ENCODE assay signal across 8 cellular contexts in the genomic region with DNA sequence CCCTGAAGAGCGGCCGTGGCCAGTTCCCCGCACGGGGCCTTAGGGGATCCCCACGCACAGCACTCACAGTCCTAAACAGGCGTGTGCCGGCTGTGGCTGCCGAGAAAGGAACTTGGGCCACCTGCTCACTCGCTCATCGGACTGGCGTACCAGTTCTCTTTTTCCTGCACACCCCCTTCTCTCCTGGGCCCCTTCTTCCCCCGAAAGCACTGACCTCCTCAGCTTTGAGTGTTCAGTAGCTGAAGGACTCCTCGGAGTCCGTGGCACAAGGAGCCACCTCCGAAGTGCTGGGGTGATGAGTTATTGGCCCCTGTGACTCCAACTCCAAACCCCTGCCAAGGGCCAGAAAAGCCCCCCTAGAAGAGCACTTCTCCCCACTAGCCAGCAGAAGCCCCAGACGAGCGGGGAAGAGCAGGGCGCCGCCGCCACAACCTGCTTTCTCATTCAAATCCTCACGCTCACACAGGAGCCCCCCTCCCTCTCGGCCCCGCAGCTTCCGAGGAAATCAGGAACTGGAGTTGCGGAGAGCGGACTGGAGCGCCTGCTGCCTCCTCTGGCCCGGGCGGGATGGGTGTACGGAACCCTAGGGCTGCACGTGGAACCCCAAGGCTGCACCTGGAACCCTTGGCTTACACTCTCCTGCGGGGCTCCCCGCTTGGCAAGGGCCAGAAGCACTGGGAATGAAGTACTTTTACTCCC. TPM values are rescaled to one million over a fixed set of nuclear protein-coding genes. Genes with fewer than 3 reads are reported as not detected.
A peak's percentile ranks its signal among the peaks of the same experiment; 100 is the strongest.
DNase-seq lines count a peak whose midpoint lies in the region; ATAC-seq and TF ChIP-seq lines count a peak whose summit lies in the region.

A gene with protein sequence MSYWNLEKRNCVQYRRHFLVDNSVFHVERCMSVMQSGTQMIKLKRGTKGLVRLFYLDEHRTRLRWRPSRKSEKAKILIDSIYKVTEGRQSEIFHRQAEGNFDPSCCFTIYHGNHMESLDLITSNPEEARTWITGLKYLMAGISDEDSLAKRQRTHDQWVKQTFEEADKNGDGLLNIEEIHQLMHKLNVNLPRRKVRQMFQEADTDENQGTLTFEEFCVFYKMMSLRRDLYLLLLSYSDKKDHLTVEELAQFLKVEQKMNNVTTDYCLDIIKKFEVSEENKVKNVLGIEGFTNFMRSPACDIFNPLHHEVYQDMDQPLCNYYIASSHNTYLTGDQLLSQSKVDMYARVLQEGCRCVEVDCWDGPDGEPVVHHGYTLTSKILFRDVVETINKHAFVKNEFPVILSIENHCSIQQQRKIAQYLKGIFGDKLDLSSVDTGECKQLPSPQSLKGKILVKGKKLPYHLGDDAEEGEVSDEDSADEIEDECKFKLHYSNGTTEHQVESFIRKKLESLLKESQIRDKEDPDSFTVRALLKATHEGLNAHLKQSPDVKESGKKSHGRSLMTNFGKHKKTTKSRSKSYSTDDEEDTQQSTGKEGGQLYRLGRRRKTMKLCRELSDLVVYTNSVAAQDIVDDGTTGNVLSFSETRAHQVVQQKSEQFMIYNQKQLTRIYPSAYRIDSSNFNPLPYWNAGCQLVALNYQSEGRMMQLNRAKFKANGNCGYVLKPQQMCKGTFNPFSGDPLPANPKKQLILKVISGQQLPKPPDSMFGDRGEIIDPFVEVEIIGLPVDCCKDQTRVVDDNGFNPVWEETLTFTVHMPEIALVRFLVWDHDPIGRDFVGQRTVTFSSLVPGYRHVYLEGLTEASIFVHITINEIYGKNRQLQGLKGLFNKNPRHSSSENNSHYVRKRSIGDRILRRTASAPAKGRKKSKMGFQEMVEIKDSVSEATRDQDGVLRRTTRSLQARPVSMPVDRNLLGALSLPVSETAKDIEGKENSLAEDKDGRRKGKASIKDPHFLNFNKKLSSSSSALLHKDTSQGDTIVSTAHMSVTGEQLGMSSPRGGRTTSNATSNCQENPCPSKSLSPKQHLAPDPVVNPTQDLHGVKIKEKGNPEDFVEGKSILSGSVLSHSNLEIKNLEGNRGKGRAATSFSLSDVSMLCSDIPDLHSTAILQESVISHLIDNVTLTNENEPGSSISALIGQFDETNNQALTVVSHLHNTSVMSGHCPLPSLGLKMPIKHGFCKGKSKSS (N-terminal part only) (minus strand): TSS at position 446 of the 699 bp plus-strand sequence. CDS start 40,847 bp downstream, outside the sequence.

- no peaks in the 10 kb centered on the region for H3K36me3 ChIP-seq in CD4-positive, alpha-beta memory T cell (ENCODE audit: insufficient read depth, low read length)
- H3K36me3 ChIP-seq in HUES64 (ENCODE audit: insufficient read depth, low read length), result no peaks in the 10 kb centered on the region
- no peaks in the 10 kb centered on the region for H3K36me3 ChIP-seq in OCI-LY7 (ENCODE audit: insufficient read depth, low read length)
- H3K36me3 ChIP-seq in thyroid gland, result no peaks in the 10 kb centered on the region

- H4K20me1 ChIP-seq in OCI-LY7 (ENCODE audit: insufficient read depth, low read length), result no peaks in the 10 kb centered on the region

- H3K79me2 ChIP-seq in OCI-LY7 (ENCODE audit: insufficient read depth, low read depth, low read length), result no peaks in the 10 kb centered on the region

- peak within 1 kb of the TSS; percentile 78 for H3K9ac ChIP-seq in HUES64 (ENCODE audit: low read depth, low read length)

- H3K36me3 Mint-ChIP-seq in CD4-positive, alpha-beta memory T cell, result no peaks in the 10 kb centered on the region
- no peaks in the 10 kb centered on the region for H3K36me3 Mint-ChIP-seq in naive thymus-derived CD8-positive, alpha-beta T cell

- peak within 1 kb of the TSS; percentile 89 to 95 (median 91) for H3K4me3 Mint-ChIP-seq in CD4-positive, alpha-beta memory T cell
- peak within 1 kb of the TSS; percentile 84 to 98 (median 90) for H3K4me3 Mint-ChIP-seq in naive thymus-derived CD8-positive, alpha-beta T cell

- peak; percentile 49 for ATAC-seq in GM21381 (IDR thresholded peaks at IDR 0.05; ENCODE audit: unreplicated experiment)
- peak; percentile 71 to 72 for ATAC-seq in naive thymus-derived CD8-positive, alpha-beta T cell

- TF ChIP-seq CTCF in OCI-LY7 (conservative IDR thresholded peaks at IDR 0.05; ENCODE audit: low read length) (no peak), fibroblast of the aortic adventitia (IDR thresholded peaks at IDR 0.05; ENCODE audit: insufficient read depth, low read length) (no peak), thyroid gland (IDR thresholded peaks at IDR 0.05) (no peak)

- intact Hi-C loops in CD4-positive, alpha-beta memory T cell (cut with micrococcal nuclease), result loop anchor here (2.0 kb wide), 1 partner anchor 126 kb away; a partner anchor contains a TSS
- intact Hi-C loops in OCI-LY7 (cut with micrococcal nuclease; ENCODE audit: unreplicated experiment) (no loop called here), thyroid gland (cut with DNase I) (loop anchor here (10.0 kb wide), 1 partner anchor 110 kb away; a partner anchor contains a TSS)

- H3K9me3 ChIP-seq in CD4-positive, alpha-beta memory T cell (ENCODE audit: control insufficient read depth in 1 of 2, low read length in 2 of 2), result no peaks in the 10 kb centered on the region
- H3K9me3 ChIP-seq in HUES64 (ENCODE audit: insufficient read depth, low read depth, low read length), result no peaks in the 10 kb centered on the region
- no peaks in the 10 kb centered on the region for H3K9me3 ChIP-seq in OCI-LY7 (ENCODE audit: low read length)
- no peaks in the 10 kb centered on the region for H3K9me3 ChIP-seq in thyroid gland

- peak in 1 of 2 donors; percentile 73 for TF ChIP-seq POLR2A in thyroid gland (IDR thresholded peaks at IDR 0.05)

- H3K27me3 ChIP-seq in CD4-positive, alpha-beta memory T cell (ENCODE audit: insufficient read depth, low read length), result peaks cover 18% of the 10 kb centered on the region
- no peaks in the 10 kb centered on the region for H3K27me3 ChIP-seq in HUES64 (ENCODE audit: insufficient read depth, low read length)
- H3K27me3 ChIP-seq in thyroid gland, result no peaks in the 10 kb centered on the region

- DNase-seq in CD4-positive, alpha-beta memory T cell, result peak; percentile 37 to 56 (median 41)
- DNase-seq in OCI-LY7 (ENCODE audit: low spot score), result peak; percentile 44
- DNase-seq in activated T-helper 9 cell treated with anti-CD3 and anti-CD28 coated beads, Interleukin-2, amount 50 U/mL, for 16 hours (ENCODE audit: low read depth), result peak; percentile 20
- DNase-seq in fibroblast of the aortic adventitia (ENCODE audit: low read depth), result peak; percentile 47
- peak in 9 of 10 donors; percentile 8 to 45 (median 17) for DNase-seq in naive thymus-derived CD8-positive, alpha-beta T cell
- DNase-seq in thyroid gland, result peak; percentile 79 to 84

- H2AFZ ChIP-seq in OCI-LY7 (ENCODE audit: low read length), result peak within 1 kb of the TSS; percentile 75

- no TSS peak for BruUV-seq in OCI-LY7 (replicated peaks; lab: Mats Ljungman, UMichigan)

- H3K27ac ChIP-seq in CD4-positive, alpha-beta memory T cell (ENCODE audit: low read depth, low read length), result peak within 1 kb of the TSS; percentile 0
- H3K27ac ChIP-seq in HUES64 (ENCODE audit: low read depth, low read length) (peak within 1 kb of the TSS; percentile 78; the same call in 1 of the 2 replicates), OCI-LY7 (ENCODE audit: low read depth, low read length, poor library complexity, severe bottlenecking) (no peak within 1 kb of the TSS), thyroid gland (peak within 1 kb of the TSS; percentile 85 to 87 (median 85))

- 1% methylated on average over 33 of the region's 33 CpGs for WGBS in HUES64
- 0 to 1% methylated on average over 21 to 29 of the region's 33 CpGs for WGBS in thyroid gland, 2 donors

- CTCF ChIA-PET in CD4-positive, alpha-beta memory T cell (lab: Charles Lee; ENCODE audit: partially characterized antibody), result interaction anchor here (1.2 kb wide), 1 partner anchor 61 kb away, joined by 5 read pairs; a partner anchor contains a TSS
- CTCF ChIA-PET in OCI-LY7 (lab: Charles Lee; ENCODE audit: unreplicated experiment), result interaction anchor here (0.5 kb wide), 1 partner anchor 152 kb away, joined by 3 read pairs; no protein-coding TSS in a partner anchor

- peak within 1 kb of the TSS; percentile 95 for H3K4me2 ChIP-seq in OCI-LY7 (ENCODE audit: low read length)

- H3K9me3 Mint-ChIP-seq in CD4-positive, alpha-beta memory T cell, result no peaks in the 10 kb centered on the region
- peaks cover 0 to 2% (median 0%) of the 10 kb centered on the region in 9 donors for H3K9me3 Mint-ChIP-seq in naive thymus-derived CD8-positive, alpha-beta T cell

- peak within 1 kb of the TSS; percentile 63 to 76 for H3K4me3 ChIP-seq in CD4-positive, alpha-beta memory T cell (ENCODE audit: low read length in 2 of 2)
- peak within 1 kb of the TSS; percentile 89 for H3K4me3 ChIP-seq in HUES64 (ENCODE audit: low read length)
- H3K4me3 ChIP-seq in OCI-LY7 (ENCODE audit: low read depth, low read length, poor library complexity, severe bottlenecking), result peak within 1 kb of the TSS; percentile 66
- H3K4me3 ChIP-seq in fibroblast of the aortic adventitia (ENCODE audit: low read depth, low read length), result peak within 1 kb of the TSS; percentile 75
- peak within 1 kb of the TSS; percentile 37 to 75 (median 73) for H3K4me3 ChIP-seq in thyroid gland (replicated peaks in 1 of 3)

- peak within 1 kb of the TSS in 6 of 7 donors; percentile 50 to 83 (median 75) for H3K27ac Mint-ChIP-seq in CD4-positive, alpha-beta memory T cell
- H3K27ac Mint-ChIP-seq in naive thymus-derived CD8-positive, alpha-beta T cell, result peak within 1 kb of the TSS in 8 of 10 donors; percentile 8 to 92 (median 60)

- peaks cover 7 to 29% (median 14%) of the 10 kb centered on the region in 4 donors for H3K4me1 Mint-ChIP-seq in CD4-positive, alpha-beta memory T cell
- H3K4me1 Mint-ChIP-seq in naive thymus-derived CD8-positive, alpha-beta T cell, result peaks cover 14 to 27% (median 23%) of the 10 kb centered on the region in 4 donors

- no peaks in the 10 kb centered on the region for H3K9me2 ChIP-seq in OCI-LY7 (ENCODE audit: insufficient read depth, low read length)

- H3K27me3 Mint-ChIP-seq in CD4-positive, alpha-beta memory T cell, result peaks cover 26 to 29% of the 10 kb centered on the region in 2 donors
- peaks cover 12 to 55% (median 47%) of the 10 kb centered on the region in 5 donors for H3K27me3 Mint-ChIP-seq in naive thymus-derived CD8-positive, alpha-beta T cell

- H3K4me1 ChIP-seq in CD4-positive, alpha-beta memory T cell (ENCODE audit: insufficient read depth, low read length), result peaks cover 22% of the 10 kb centered on the region
- H3K4me1 ChIP-seq in HUES64 (ENCODE audit: insufficient read depth, low read length) (peaks cover 51% of the 10 kb centered on the region), OCI-LY7 (ENCODE audit: insufficient read depth, low read length, poor library complexity, severe bottlenecking) (peaks cover 9% of the 10 kb centered on the region), thyroid gland (peaks cover 8 to 25% of the 10 kb centered on the region in 2 donors)

- POLR2A ChIA-PET in CD4-positive, alpha-beta memory T cell (lab: Charles Lee; ENCODE audit: partially characterized antibody), result interaction anchor here (1.1 kb wide), 1 partner anchor 109 kb away, joined by 4 read pairs; a partner anchor contains a TSS
- POLR2A ChIA-PET in OCI-LY7 (lab: Charles Lee), result no interaction called here
- POLR2A ChIA-PET in naive thymus-derived CD8-positive, alpha-beta T cell (lab: Charles Lee), result no interaction called here

RNA-seq across cellular contexts. Expression of the gene that starts here (rescaled TPM):
- not detected for total RNA-seq in CD4-positive, alpha-beta memory T cell
- polyA plus RNA-seq in CD4-positive, alpha-beta memory T cell, result under 1 TPM in 1 of 2 donors, not detected in 1; 0.02 TPM
- 15.5 TPM for polyA plus RNA-seq in HUES64 (2013, experiment 1 of 2)
- polyA plus RNA-seq in HUES64 (2013, experiment 2 of 2), result 14.1 TPM
- total RNA-seq in OCI-LY7 (2014; rRNA removed; shearing (Covaris generic)), result 0.06 TPM in 1 of 2 replicates, not detected in the other
- total RNA-seq in OCI-LY7 (2022) (not detected in 2 replicates), fibroblast of the aortic adventitia (ENCODE audit: low replicate concordance) (0.09 TPM in 1 of 2 replicates, not detected in the other), thyroid gland (10 to 100 TPM in 3 of 4 donors, 1 to 10 TPM in 1; 4.3 to 20.6 (median 14.1) TPM)
- total RNA-seq in naive thymus-derived CD8-positive, alpha-beta T cell, result not detected
- polyA plus RNA-seq in naive thymus-derived CD8-positive, alpha-beta T cell, result not detected

Comparison
In these comparisons a context has a peak if more than half of its experiments do, and no peak if none do; other contexts are left out.
1. Peak in DNase-seq, H3K4me3 ChIP-seq and H3K27ac ChIP-seq in CD4-positive, alpha-beta memory T cell; RNA of the gene not detected or under 1 TPM.
2. Peak in DNase-seq, H3K4me3 ChIP-seq and H3K4me2 ChIP-seq in OCI-LY7; RNA of the gene not detected or under 1 TPM.
3. Peak in DNase-seq and H3K4me3 ChIP-seq in fibroblast of the aortic adventitia; RNA of the gene not detected or under 1 TPM.
4. Peak in DNase-seq and ATAC-seq in naive thymus-derived CD8-positive, alpha-beta T cell; RNA of the gene not detected or under 1 TPM.
5. DNase-seq: peak in every context shown above with its lines; median percentile 82 in thyroid gland; 47 in fibroblast of the aortic adventitia; 44 in OCI-LY7; 41 in CD4-positive, alpha-beta memory T cell; 20 in activated T-helper 9 cell treated with anti-CD3 and anti-CD28 coated beads, Interleukin-2, amount 50 U/mL, for 16 hours; 17 in naive thymus-derived CD8-positive, alpha-beta T cell.